Comparison of ENCODE assay signal across 10 cellular contexts in genomic region chr11:27233654-27234042, GRCh38.
DNase-seq lines count a peak whose midpoint lies in the region; ATAC-seq lines count a peak whose summit lies in the region.
"Had no signal": no experiment of that assay in that cellular context is flagged by ENCODE, and none has a peak within 500 bp of the region (broad histone marks: within the 10 kb centered on the region; RNA-seq: fewer than 3 reads in every experiment).

No MANE protein-coding gene starts in this region.

- no peaks in the 10 kb centered on the region for H3K79me1 ChIP-seq in neuronal stem cell (ENCODE audit: low read depth, low read length)

- H2BK15ac ChIP-seq in neuronal stem cell (ENCODE audit: low read length) = no peak overlapping the region

- H3K18ac ChIP-seq in neuronal stem cell (ENCODE audit: low read length) = peak overlapping the region; percentile 45

- no peak overlapping the region for H4K8ac ChIP-seq in neuronal stem cell (ENCODE audit: low read depth, low read length)

- H3K9ac ChIP-seq in neuronal stem cell (ENCODE audit: low read depth, low read length, poor library complexity) = no peak overlapping the region

- no peak overlapping the region for H2BK5ac ChIP-seq in neuronal stem cell (ENCODE audit: low read length)

- no peak overlapping the region for H4K91ac ChIP-seq in neuronal stem cell (ENCODE audit: low read depth, low read length, poor library complexity)

- H3K27ac ChIP-seq in neuronal stem cell (replicated peaks; ENCODE audit: low read length) = no peak overlapping the region

- peaks cover 0 to 6% of the 10 kb centered on the region in 2 donors for H3K4me1 ChIP-seq in neuronal stem cell (ENCODE audit: control insufficient read depth in 2 of 2, insufficient read depth in 1 of 2, low read depth in 1 of 2, low read length in 2 of 2)

- no peak overlapping the region for H2BK12ac ChIP-seq in neuronal stem cell (ENCODE audit: low read length)

- no peak overlapping the region for H3K4me3 ChIP-seq in neuronal stem cell (ENCODE audit: low read length in 2 of 2)

- H3K4me2 ChIP-seq in neuronal stem cell (ENCODE audit: insufficient read depth, low read length, poor library complexity, severe bottlenecking) = no peak overlapping the region

- WGBS in neuronal stem cell (ENCODE audit: extremely low coverage in 2 of 2, insufficient read length in 2 of 2, insufficient replicate concordance in 1 of 2), 2 donors = no CpG with 5 or more reads among the region's 3 CpGs

- H3K36me3 ChIP-seq in neuronal stem cell (replicated peaks in 1 of 2; ENCODE audit: control insufficient read depth in 2 of 2, insufficient read depth in 2 of 2, low read length in 2 of 2) = no peaks in the 10 kb centered on the region

- peak; percentile 11 for ATAC-seq in GM18861 (IDR thresholded peaks at IDR 0.05; ENCODE audit: unreplicated experiment)
- ATAC-seq in HG02588 (IDR thresholded peaks at IDR 0.05; ENCODE audit: unreplicated experiment) = peak; percentile 21

- H3K14ac ChIP-seq in neuronal stem cell (ENCODE audit: low read length) = no peak overlapping the region

- H2AK5ac ChIP-seq in neuronal stem cell (ENCODE audit: low read depth, low read length) = no peak overlapping the region

- peak; percentile 23 for DNase-seq in NCI-H82 treated with DMSO at 0.1 percent for 48 hours (lab: John Stamatoyannopoulos, UW; ENCODE audit: unreplicated experiment)
- DNase-seq in neuronal stem cell (ENCODE audit: low spot score) = no peak
- DNase-seq in NCI-H526 treated with DMSO at 0.1 percent for 48 hours (lab: John Stamatoyannopoulos, UW) = no peak
- no peak for DNase-seq in CD1c-positive myeloid dendritic cell (ENCODE audit: extremely low spot score)
- DNase-seq in activated CD4-positive, alpha-beta T cell treated with anti-CD3 and anti-CD28 coated beads, Interleukin-2, amount 50 U/mL, for 48 hours = no peak
- DNase-seq in activated CD4-positive, alpha-beta T cell treated with anti-CD3 and anti-CD28 coated beads for 1 hour = no peak
- DNase-seq: activated gamma-delta T cell; stimulated activated CD4-positive, alpha-beta T cell treated with anti-CD3 and anti-CD28 coated beads, Interleukin-4, amount 100 ng/mL, for 24 hours had no signal

- peak overlapping the region; percentile 74 for H2AFZ ChIP-seq in neuronal stem cell (ENCODE audit: low read length)

- H3K27me3 ChIP-seq in neuronal stem cell (ENCODE audit: control insufficient read depth in 3 of 3, insufficient read depth in 3 of 3, low read depth in 1 of 3, low read length in 3 of 3) = no peaks in the 10 kb centered on the region

- no peak overlapping the region for H3K23ac ChIP-seq in neuronal stem cell (ENCODE audit: low read depth, low read length, poor library complexity)

- no peaks in the 10 kb centered on the region for H3K9me3 ChIP-seq in neuronal stem cell (replicated peaks in 1 of 2; ENCODE audit: control insufficient read depth in 2 of 2, insufficient read depth in 1 of 2, low read depth in 1 of 2, low read length in 2 of 2)

- H2BK120ac ChIP-seq in neuronal stem cell (ENCODE audit: low read depth, low read length) = no peak overlapping the region

- no peak overlapping the region for H3K4ac ChIP-seq in neuronal stem cell (ENCODE audit: low read length)
